Comparison of ENCODE assay signal across 8 cellular contexts in genomic region chr20:36463212-36464061, GRCh38.
A peak's percentile ranks its signal among the peaks of the same experiment; 100 is the strongest.
DNase-seq lines count a peak whose midpoint lies in the region; ATAC-seq, FAIRE-seq and TF ChIP-seq lines count a peak whose summit lies in the region.

No MANE protein-coding gene starts in this region.

- no peaks in the 10 kb centered on the region for H3K9me3 ChIP-seq in gastrocnemius medialis

- CTCF ChIA-PET in T-cell (lab: Charles Lee), result interaction anchor here (0.5 to 0.7 kb wide), 2 partner anchors 310 to 551 kb away, joined by 3 read pairs; partner anchors contain the start of gene DSN1 (in 1 of the 2)

- H3K4me1 Mint-ChIP-seq in T-cell, result peaks cover 68 to 75% (median 73%) of the 10 kb centered on the region in 3 donors

- no peak for FAIRE-seq in GM12892 (lab: Jason Lieb, UNC)
- FAIRE-seq in frontal cortex (lab: Jason Lieb, UNC), result no peak

- POLR2A ChIA-PET in T-cell (lab: Charles Lee), result interaction anchor here in 1 of 2 donors (0.6 kb wide), 1 partner anchor 657 kb away, joined by 3 read pairs; no protein-coding TSS in a partner anchor

- in situ Hi-C loops in gastrocnemius medialis (cut with MboI; ENCODE audit: low sequenced_read_pairs in 4 of 4), result loop anchor here in 1 of 4 donors (10.0 kb wide), 1 partner anchor 141 kb away; the partner anchor contains the start of gene RAB5IF

- no peak for DNase-seq in T-cell
- no peak for DNase-seq in fibroblast of the aortic adventitia (ENCODE audit: low read depth)
- peak; percentile 38 to 62 for DNase-seq in gastrocnemius medialis
- DNase-seq in GM12892 (ENCODE audit: insufficient read length), result no peak
- no peak for DNase-seq in frontal cortex (ENCODE audit: low spot score in 2 of 2)

- H3K27ac Mint-ChIP-seq in T-cell, result peak overlapping the region; percentile 90 to 93

- intact Hi-C loops in gastrocnemius medialis (cut with DNase I; ENCODE audit: low total_unique reads), result loop anchor here (1.0 to 10.0 kb wide), 3 partner anchors 19 to 1061 kb away; partner anchors contain the start of genes BLCAP, NDRG3 and NNAT

- H3K36me3 ChIP-seq in gastrocnemius medialis, result no peaks in the 10 kb centered on the region

- TF ChIP-seq CTCF in GM12875 (IDR thresholded peaks at IDR 0.05; ENCODE audit: borderline replicate concordance, insufficient read depth, low read depth, low read length) (no peak), fibroblast of the aortic adventitia (IDR thresholded peaks at IDR 0.05; ENCODE audit: insufficient read depth, low read length) (no peak), gastrocnemius medialis (IDR thresholded peaks at IDR 0.05 in 4 of 5, conservative IDR thresholded peaks at IDR 0.05 in 1 of 5) (no peak)

- peak overlapping the region; percentile 99 to 100 (median 100) for H3K27ac ChIP-seq in gastrocnemius medialis

- H3K4me3 Mint-ChIP-seq in T-cell, result peak overlapping the region; percentile 90 to 98 (median 91)

- H3K27me3 Mint-ChIP-seq in T-cell, result no peaks in the 10 kb centered on the region

- H3K9me3 Mint-ChIP-seq in T-cell, result no peaks in the 10 kb centered on the region

- peak overlapping the region; percentile 70 for H3K4me3 ChIP-seq in GM12875 (ENCODE audit: low read depth, low read length)
- H3K4me3 ChIP-seq in fibroblast of the aortic adventitia (ENCODE audit: low read depth, low read length), result peak overlapping the region; percentile 91
- peak overlapping the region; percentile 80 to 98 (median 88) for H3K4me3 ChIP-seq in gastrocnemius medialis

- no peaks in the 10 kb centered on the region for H3K27me3 ChIP-seq in gastrocnemius medialis

- peaks cover 58 to 60% of the 10 kb centered on the region in 2 donors for H3K4me1 ChIP-seq in gastrocnemius medialis

- H3K36me3 Mint-ChIP-seq in T-cell, result no peaks in the 10 kb centered on the region

- ATAC-seq in T-cell (replicated peaks in 1 of 4) (no peak), gastrocnemius medialis (peak; percentile 6 to 16), HG02870 (IDR thresholded peaks at IDR 0.05; ENCODE audit: unreplicated experiment) (no peak), HG03108 (IDR thresholded peaks at IDR 0.05; ENCODE audit: unreplicated experiment) (no peak)

- TF ChIP-seq POLR2A in gastrocnemius medialis (IDR thresholded peaks at IDR 0.05) (peak; percentile 47 to 54), GM12892 (IDR thresholded peaks at IDR 0.05; ENCODE audit: low read depth, low read length) (no peak)

Comparison
In these comparisons a context has a peak if more than half of its experiments do, and no peak if none do; other contexts are left out.
1. ATAC-seq: peak in gastrocnemius medialis (2 of 2); none in T-cell (0 of 4), HG02870 (single experiment) and HG03108 (single experiment).
2. DNase-seq: peak in gastrocnemius medialis (2 of 2); none in T-cell (0 of 34), fibroblast of the aortic adventitia (single experiment), GM12892 (single experiment) and frontal cortex (0 of 2).
3. Peak in every context shown above with its lines, with median percentiles within 50 percentile points of each other: H3K4me3 ChIP-seq.